ENCODE assay signal across 8 cellular contexts in the genomic region with DNA sequence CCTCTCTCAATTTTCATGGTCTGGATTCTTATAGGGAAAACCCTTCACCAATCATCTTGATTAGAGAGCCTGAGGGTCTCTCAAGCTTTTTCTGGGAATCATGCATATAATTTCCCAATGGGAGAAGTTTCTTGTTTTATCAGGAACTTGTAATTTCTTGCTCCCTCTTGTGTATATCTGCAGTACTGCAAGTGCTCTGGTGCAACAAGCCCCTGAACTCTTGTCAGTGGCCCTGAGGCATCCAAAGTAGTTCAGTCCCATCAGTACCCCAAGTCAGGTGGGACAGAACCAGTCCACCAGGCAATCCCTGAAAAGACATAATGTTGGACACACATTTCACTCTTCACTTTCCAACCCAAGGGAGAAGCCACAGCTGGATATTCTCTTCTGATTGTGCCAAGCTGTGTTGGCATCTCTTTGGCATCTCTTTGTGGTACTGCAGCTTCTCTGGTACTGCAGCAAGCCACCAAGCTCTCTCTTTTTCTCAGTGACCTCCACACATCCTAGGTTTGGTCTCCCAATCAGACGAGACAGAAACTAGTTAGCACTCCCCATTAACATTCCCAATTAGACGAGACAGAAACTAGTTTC.
A peak's percentile ranks its signal among the peaks of the same experiment; 100 is the strongest.
DNase-seq lines count a peak whose midpoint lies in the region; ATAC-seq and TF ChIP-seq lines count a peak whose summit lies in the region.

No MANE protein-coding gene starts in this region.

- H3K36me3 Mint-ChIP-seq in activated CD4-positive, alpha-beta T cell treated with anti-CD3 and anti-CD28 coated beads for 36 hours (ENCODE audit: low read depth): no peaks in the 10 kb centered on the region
- peaks cover 9% of the 10 kb centered on the region for H3K36me3 Mint-ChIP-seq in brain
- H3K36me3 Mint-ChIP-seq in CD8-positive, alpha-beta memory T cell: no peaks in the 10 kb centered on the region

- H3K9me3 Mint-ChIP-seq in activated CD4-positive, alpha-beta T cell treated with anti-CD3 and anti-CD28 coated beads for 36 hours (ENCODE audit: low read depth): peaks cover 7% of the 10 kb centered on the region
- H3K9me3 Mint-ChIP-seq in brain: peaks cover 5 to 22% (median 14%) of the 10 kb centered on the region in 5 experiments
- H3K9me3 Mint-ChIP-seq in CD8-positive, alpha-beta memory T cell: peaks cover 0 to 26% (median 4%) of the 10 kb centered on the region in 5 donors

- peak; percentile 7 for DNase-seq in activated CD4-positive, alpha-beta T cell treated with anti-CD3 and anti-CD28 coated beads for 36 hours
- no peak for DNase-seq in activated CD4-positive, alpha-beta T cell treated with anti-CD3 and anti-CD28 coated beads, Interleukin-2, amount 50 U/mL, for 1 hour
- DNase-seq in NCI-H446 treated with DMSO at 0.1 percent for 48 hours (lab: John Stamatoyannopoulos, UW): peak; percentile 8
- peak; percentile 70 to 84 for DNase-seq in lung microvascular endothelial cell (ENCODE audit: low read depth in 2 of 2)
- DNase-seq in CD8-positive, alpha-beta memory T cell: no peak

- H3K27ac Mint-ChIP-seq in activated CD4-positive, alpha-beta T cell treated with anti-CD3 and anti-CD28 coated beads for 36 hours: no peak overlapping the region
- H3K27ac Mint-ChIP-seq in brain: peak overlapping the region in 1 of 5 experiments; percentile 19
- no peak overlapping the region for H3K27ac Mint-ChIP-seq in CD8-positive, alpha-beta memory T cell

- no peak for ATAC-seq in activated CD4-positive, alpha-beta T cell treated with anti-CD3 and anti-CD28 coated beads for 36 hours
- ATAC-seq in HG02759 (IDR thresholded peaks at IDR 0.05; ENCODE audit: unreplicated experiment): peak; percentile 69
- no peak for ATAC-seq in HG03280 (IDR thresholded peaks at IDR 0.05; ENCODE audit: unreplicated experiment)

- no peaks in the 10 kb centered on the region for H3K27me3 ChIP-seq in CD8-positive, alpha-beta memory T cell (ENCODE audit: insufficient read depth, low read length, poor library complexity, severe bottlenecking)

- intact Hi-C loops in activated CD4-positive, alpha-beta T cell treated with anti-CD3 and anti-CD28 coated beads for 36 hours (cut with DNase I, micrococcal nuclease): loop anchor here (2.0 kb wide), 1 partner anchor 551 kb away; no protein-coding TSS in a partner anchor

- peaks cover 3% of the 10 kb centered on the region for H3K9me3 ChIP-seq in CD8-positive, alpha-beta memory T cell (ENCODE audit: low read length)

- H3K36me3 ChIP-seq in CD8-positive, alpha-beta memory T cell (ENCODE audit: insufficient read depth, low read length): no peaks in the 10 kb centered on the region

- peak; percentile 65 to 76 for TF ChIP-seq CTCF in brain (conservative IDR thresholded peaks at IDR 0.05)

- H3K4me1 ChIP-seq in CD8-positive, alpha-beta memory T cell (ENCODE audit: insufficient read depth, low read length): no peaks in the 10 kb centered on the region

- H3K4me3 ChIP-seq in CD8-positive, alpha-beta memory T cell (ENCODE audit: low read length): no peak overlapping the region

- H3K27me3 Mint-ChIP-seq in activated CD4-positive, alpha-beta T cell treated with anti-CD3 and anti-CD28 coated beads for 36 hours: no peaks in the 10 kb centered on the region
- no peaks in the 10 kb centered on the region for H3K27me3 Mint-ChIP-seq in brain
- H3K27me3 Mint-ChIP-seq in CD8-positive, alpha-beta memory T cell: no peaks in the 10 kb centered on the region

- H3K27ac ChIP-seq in CD8-positive, alpha-beta memory T cell (ENCODE audit: low read depth, low read length): no peak overlapping the region

- CTCF ChIA-PET in activated CD4-positive, alpha-beta T cell treated with anti-CD3 and anti-CD28 coated beads for 36 hours (lab: Charles Lee): no interaction called here
- CTCF ChIA-PET in CD8-positive, alpha-beta memory T cell (lab: Charles Lee): no interaction called here

- POLR2A ChIA-PET in activated CD4-positive, alpha-beta T cell treated with anti-CD3 and anti-CD28 coated beads for 36 hours (lab: Charles Lee): no interaction called here
- POLR2A ChIA-PET in CD8-positive, alpha-beta memory T cell (lab: Charles Lee): no interaction called here

- no peak overlapping the region for H3K4me3 Mint-ChIP-seq in activated CD4-positive, alpha-beta T cell treated with anti-CD3 and anti-CD28 coated beads for 36 hours
- H3K4me3 Mint-ChIP-seq in brain: no peak overlapping the region
- no peak overlapping the region for H3K4me3 Mint-ChIP-seq in CD8-positive, alpha-beta memory T cell

- no peaks in the 10 kb centered on the region for H3K4me1 Mint-ChIP-seq in activated CD4-positive, alpha-beta T cell treated with anti-CD3 and anti-CD28 coated beads for 36 hours
- H3K4me1 Mint-ChIP-seq in brain: peaks cover 3% of the 10 kb centered on the region
- no peaks in the 10 kb centered on the region for H3K4me1 Mint-ChIP-seq in CD8-positive, alpha-beta memory T cell

Comparison
In these comparisons a context has a peak if more than half of its experiments do, and no peak if none do; other contexts are left out.
1. DNase-seq: peak in activated CD4-positive, alpha-beta T cell treated with anti-CD3 and anti-CD28 coated beads for 36 hours (single experiment), NCI-H446 treated with DMSO at 0.1 percent for 48 hours (single experiment) and lung microvascular endothelial cell (2 of 2); none in activated CD4-positive, alpha-beta T cell treated with anti-CD3 and anti-CD28 coated beads, Interleukin-2, amount 50 U/mL, for 1 hour (single experiment) and CD8-positive, alpha-beta memory T cell (0 of 5).